In genomic region chr11:86784247-86784681, GRCh38 we compare ENCODE assay signal across 1 cellular context.
TF ChIP-seq lines count a peak whose summit lies in the region.

No MANE protein-coding gene starts in this region.

TF ChIP-seq in K562, 482 proteins besides CTCF, POLR2A, EP300 and RAD21:
- TF ChIP-seq ZNF175 (CRISPR knock-in tag; IDR thresholded peaks at IDR 0.05; ENCODE audit: low read depth) (peak; percentile 83), THRB (CRISPR knock-in tag; conservative IDR thresholded peaks at IDR 0.05) (no peak), CEBPG (CRISPR knock-in tag; IDR thresholded peaks at IDR 0.05) (peak; percentile 61; the same call in 1 of the 2 replicates), CEBPG (tag; conservative IDR thresholded peaks at IDR 0.05 in 1 of 2, IDR thresholded peaks at IDR 0.05 in 1 of 2) (peak; percentile 75 to 94), KLF1 (tag; IDR thresholded peaks at IDR 0.05) (no peak), EHMT2 (IDR thresholded peaks at IDR 0.05) (no peak), GTF2E2 (tag; IDR thresholded peaks at IDR 0.05) (no peak), HMG20B (CRISPR knock-in tag; IDR thresholded peaks at IDR 0.05) (no peak), BACH1 (tag; IDR thresholded peaks at IDR 0.05) (no peak), ZNF586 (CRISPR knock-in tag; conservative IDR thresholded peaks at IDR 0.05) (no peak), PPARD (CRISPR knock-in tag; IDR thresholded peaks at IDR 0.05) (no peak), TAF1 (IDR thresholded peaks at IDR 0.05; ENCODE audit: control insufficient read depth, extremely low read depth, insufficient read depth, low read length, severe bottlenecking) (no peak), PATZ1 (CRISPR knock-in tag; IDR thresholded peaks at IDR 0.05; ENCODE audit: borderline replicate concordance) (no peak), TRIM24 (IDR thresholded peaks at IDR 0.05) (no peak), ZNF589 (CRISPR knock-in tag; IDR thresholded peaks at IDR 0.05; ENCODE audit: low read depth) (0 out of 2 replicates have a peak, but pooled peaks have one; percentile 69), FOXA1 (IDR thresholded peaks at IDR 0.05; ENCODE audit: borderline replicate concordance) (no peak), ATF3 (IDR thresholded peaks at IDR 0.05) (peak; percentile 65; the same call in 1 of the 2 replicates), ATF3 (CRISPR knock-in tag; conservative IDR thresholded peaks at IDR 0.05) (no peak), CREM (IDR thresholded peaks at IDR 0.05; ENCODE audit: low read depth) (no peak), ZNF830 (CRISPR knock-in tag; IDR thresholded peaks at IDR 0.05) (no peak), POLR2H (tag; IDR thresholded peaks at IDR 0.05; ENCODE audit: low read depth) (peak; percentile 20; the same call in 1 of the 2 replicates), ZNF263 (CRISPR knock-in tag; IDR thresholded peaks at IDR 0.05; ENCODE audit: borderline replicate concordance) (no peak)
- TF ChIP-seq, protein P1, sequence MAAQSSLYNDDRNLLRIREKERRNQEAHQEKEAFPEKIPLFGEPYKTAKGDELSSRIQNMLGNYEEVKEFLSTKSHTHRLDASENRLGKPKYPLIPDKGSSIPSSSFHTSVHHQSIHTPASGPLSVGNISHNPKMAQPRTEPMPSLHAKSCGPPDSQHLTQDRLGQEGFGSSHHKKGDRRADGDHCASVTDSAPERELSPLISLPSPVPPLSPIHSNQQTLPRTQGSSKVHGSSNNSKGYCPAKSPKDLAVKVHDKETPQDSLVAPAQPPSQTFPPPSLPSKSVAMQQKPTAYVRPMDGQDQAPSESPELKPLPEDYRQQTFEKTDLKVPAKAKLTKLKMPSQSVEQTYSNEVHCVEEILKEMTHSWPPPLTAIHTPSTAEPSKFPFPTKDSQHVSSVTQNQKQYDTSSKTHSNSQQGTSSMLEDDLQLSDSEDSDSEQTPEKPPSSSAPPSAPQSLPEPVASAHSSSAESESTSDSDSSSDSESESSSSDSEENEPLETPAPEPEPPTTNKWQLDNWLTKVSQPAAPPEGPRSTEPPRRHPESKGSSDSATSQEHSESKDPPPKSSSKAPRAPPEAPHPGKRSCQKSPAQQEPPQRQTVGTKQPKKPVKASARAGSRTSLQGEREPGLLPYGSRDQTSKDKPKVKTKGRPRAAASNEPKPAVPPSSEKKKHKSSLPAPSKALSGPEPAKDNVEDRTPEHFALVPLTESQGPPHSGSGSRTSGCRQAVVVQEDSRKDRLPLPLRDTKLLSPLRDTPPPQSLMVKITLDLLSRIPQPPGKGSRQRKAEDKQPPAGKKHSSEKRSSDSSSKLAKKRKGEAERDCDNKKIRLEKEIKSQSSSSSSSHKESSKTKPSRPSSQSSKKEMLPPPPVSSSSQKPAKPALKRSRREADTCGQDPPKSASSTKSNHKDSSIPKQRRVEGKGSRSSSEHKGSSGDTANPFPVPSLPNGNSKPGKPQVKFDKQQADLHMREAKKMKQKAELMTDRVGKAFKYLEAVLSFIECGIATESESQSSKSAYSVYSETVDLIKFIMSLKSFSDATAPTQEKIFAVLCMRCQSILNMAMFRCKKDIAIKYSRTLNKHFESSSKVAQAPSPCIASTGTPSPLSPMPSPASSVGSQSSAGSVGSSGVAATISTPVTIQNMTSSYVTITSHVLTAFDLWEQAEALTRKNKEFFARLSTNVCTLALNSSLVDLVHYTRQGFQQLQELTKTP (IDR thresholded peaks at IDR 0.05; ENCODE audit: low read depth in 1 of 2, partially characterized antibody in 2 of 2), result no peak
- TF ChIP-seq, protein P2, sequence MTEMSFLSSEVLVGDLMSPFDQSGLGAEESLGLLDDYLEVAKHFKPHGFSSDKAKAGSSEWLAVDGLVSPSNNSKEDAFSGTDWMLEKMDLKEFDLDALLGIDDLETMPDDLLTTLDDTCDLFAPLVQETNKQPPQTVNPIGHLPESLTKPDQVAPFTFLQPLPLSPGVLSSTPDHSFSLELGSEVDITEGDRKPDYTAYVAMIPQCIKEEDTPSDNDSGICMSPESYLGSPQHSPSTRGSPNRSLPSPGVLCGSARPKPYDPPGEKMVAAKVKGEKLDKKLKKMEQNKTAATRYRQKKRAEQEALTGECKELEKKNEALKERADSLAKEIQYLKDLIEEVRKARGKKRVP (CRISPR knock-in tag; IDR thresholded peaks at IDR 0.05), result peak; percentile 86
- TF ChIP-seq, protein P3, sequence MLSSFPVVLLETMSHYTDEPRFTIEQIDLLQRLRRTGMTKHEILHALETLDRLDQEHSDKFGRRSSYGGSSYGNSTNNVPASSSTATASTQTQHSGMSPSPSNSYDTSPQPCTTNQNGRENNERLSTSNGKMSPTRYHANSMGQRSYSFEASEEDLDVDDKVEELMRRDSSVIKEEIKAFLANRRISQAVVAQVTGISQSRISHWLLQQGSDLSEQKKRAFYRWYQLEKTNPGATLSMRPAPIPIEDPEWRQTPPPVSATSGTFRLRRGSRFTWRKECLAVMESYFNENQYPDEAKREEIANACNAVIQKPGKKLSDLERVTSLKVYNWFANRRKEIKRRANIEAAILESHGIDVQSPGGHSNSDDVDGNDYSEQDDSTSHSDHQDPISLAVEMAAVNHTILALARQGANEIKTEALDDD (IDR thresholded peaks at IDR 0.05), result no peak
- TF ChIP-seq, protein P4, sequence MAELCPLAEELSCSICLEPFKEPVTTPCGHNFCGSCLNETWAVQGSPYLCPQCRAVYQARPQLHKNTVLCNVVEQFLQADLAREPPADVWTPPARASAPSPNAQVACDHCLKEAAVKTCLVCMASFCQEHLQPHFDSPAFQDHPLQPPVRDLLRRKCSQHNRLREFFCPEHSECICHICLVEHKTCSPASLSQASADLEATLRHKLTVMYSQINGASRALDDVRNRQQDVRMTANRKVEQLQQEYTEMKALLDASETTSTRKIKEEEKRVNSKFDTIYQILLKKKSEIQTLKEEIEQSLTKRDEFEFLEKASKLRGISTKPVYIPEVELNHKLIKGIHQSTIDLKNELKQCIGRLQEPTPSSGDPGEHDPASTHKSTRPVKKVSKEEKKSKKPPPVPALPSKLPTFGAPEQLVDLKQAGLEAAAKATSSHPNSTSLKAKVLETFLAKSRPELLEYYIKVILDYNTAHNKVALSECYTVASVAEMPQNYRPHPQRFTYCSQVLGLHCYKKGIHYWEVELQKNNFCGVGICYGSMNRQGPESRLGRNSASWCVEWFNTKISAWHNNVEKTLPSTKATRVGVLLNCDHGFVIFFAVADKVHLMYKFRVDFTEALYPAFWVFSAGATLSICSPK (IDR thresholded peaks at IDR 0.05; ENCODE audit: borderline replicate concordance), result no peak
